Comparison of ENCODE assay signal across 8 cellular contexts in the genomic region with DNA sequence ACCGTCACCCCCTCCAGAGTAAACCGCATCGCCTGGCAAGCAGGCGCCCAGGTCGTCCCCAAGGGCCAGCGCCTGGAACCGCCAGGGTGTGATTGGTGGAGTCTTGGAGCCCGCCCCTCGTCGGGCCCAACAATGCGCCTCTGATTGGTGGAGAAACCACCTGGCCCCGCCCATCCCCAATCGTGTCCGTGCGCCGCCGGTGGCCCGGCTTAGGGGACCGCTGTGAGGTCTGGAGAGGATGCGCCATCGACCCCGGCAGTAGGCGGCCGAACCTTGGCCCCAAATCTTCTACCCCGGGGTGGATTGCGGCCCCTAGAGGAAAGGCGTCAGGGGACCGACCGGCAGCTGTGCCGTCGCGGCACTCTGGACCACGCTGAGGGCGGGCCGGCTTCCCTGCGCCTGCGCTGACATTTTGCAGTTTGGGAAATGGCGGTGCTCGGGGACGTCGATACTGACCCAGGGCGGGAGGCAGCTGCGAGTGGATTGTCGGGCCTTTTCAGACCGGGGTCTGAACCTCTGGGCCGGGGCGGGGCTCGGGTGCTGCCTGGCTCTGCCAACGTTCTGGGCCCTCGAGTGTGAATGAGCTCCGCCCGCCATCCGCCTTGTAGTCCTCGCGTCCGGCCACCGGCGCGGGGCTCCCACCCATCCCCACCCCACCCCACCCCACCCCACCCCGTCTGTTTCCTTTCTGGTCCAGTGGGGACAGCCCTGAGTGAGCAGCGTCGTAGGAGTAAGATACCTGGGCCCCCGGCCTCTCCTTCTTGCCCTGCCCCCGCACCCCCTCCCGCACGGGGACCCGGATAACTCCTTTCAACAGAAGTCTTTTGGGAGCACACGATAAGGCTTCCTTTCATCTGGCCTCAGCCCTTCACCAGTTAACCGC. TPM values are rescaled to one million over a fixed set of nuclear protein-coding genes. Genes with fewer than 3 reads are reported as not detected.
DNase-seq lines count a peak whose midpoint lies in the region; ATAC-seq and TF ChIP-seq lines count a peak whose summit lies in the region.

No MANE protein-coding gene starts in this region.

- H3K4me3 ChIP-seq in AG10803 (ENCODE audit: low read length): peak overlapping the region; percentile 79

- peaks cover 28% of the 10 kb centered on the region for H3K36me3 Mint-ChIP-seq in chondrocyte (ENCODE audit: low read depth)

- TF ChIP-seq CTCF in AG10803 (conservative IDR thresholded peaks at IDR 0.05; ENCODE audit: low read length): no peak; the same call in 1 of the 2 replicates
- peak; percentile 61 for TF ChIP-seq CTCF in chondrocyte (IDR thresholded peaks at IDR 0.05)

- H3K9me3 Mint-ChIP-seq in chondrocyte (ENCODE audit: low read depth): no peaks in the 10 kb centered on the region

- peak overlapping the region; percentile 88 for H3K4me3 Mint-ChIP-seq in chondrocyte (ENCODE audit: unreplicated experiment)

- H3K27me3 Mint-ChIP-seq in chondrocyte (ENCODE audit: low read depth): no peaks in the 10 kb centered on the region

- H3K27ac Mint-ChIP-seq in chondrocyte (ENCODE audit: unreplicated experiment): peak overlapping the region; percentile 96

- ATAC-seq in HG03196 (IDR thresholded peaks at IDR 0.05; ENCODE audit: unreplicated experiment): peak; percentile 80

- in situ Hi-C loops in GM18951 (cut with MboI; ENCODE audit: low sequenced_read_pairs, unreplicated experiment): no loop called here

- peak; percentile 80 for DNase-seq in AG10803 (ENCODE audit: low read depth)
- peak; percentile 93 for DNase-seq in NCI-H345 treated with DMSO at 0.1 percent for 48 hours (lab: John Stamatoyannopoulos, UW; ENCODE audit: unreplicated experiment)
- peak; percentile 82 for DNase-seq in activated CD4-positive, alpha-beta T cell treated with anti-CD3 and anti-CD28 coated beads for 1 hour
- no peak for DNase-seq in chondrocyte (ENCODE audit: low spot score)
- peak; percentile 71 for DNase-seq in kidney glomerular epithelial cell (lab: John Stamatoyannopoulos, UW)
- peak; percentile 79 to 90 (median 86) for DNase-seq in stimulated activated CD4-positive, alpha-beta T cell treated with anti-CD3 and anti-CD28 coated beads, Interleukin-1b, Interleukin-23, amount 100 ng/mL, for 24 hours (ENCODE audit: low read depth in 4 of 4, low spot score in 1 of 4)

- H3K4me1 Mint-ChIP-seq in chondrocyte (ENCODE audit: low read depth): peaks cover 42% of the 10 kb centered on the region

- TF ChIP-seq POLR2A in GM18951 (IDR thresholded peaks at IDR 0.05; ENCODE audit: extremely low read depth, insufficient read depth, insufficient read length): peak; percentile 90

RNA-seq across cellular contexts. Expression of a gene that starts 34.2 kb away (rescaled TPM):
- 141 to 192 TPM (median 190 TPM) in 3 replicates for total RNA-seq in chondrocyte
